ENCODE assay signal across 1 cellular context in genomic region chr15:70097337-70098169, GRCh38.
TF ChIP-seq lines count a peak whose summit lies in the region.

TLE3 (minus strand) TSS chr15:70097917; CDS start chr15:70096798, 1,119 bp downstream.

TF ChIP-seq in SK-N-SH, 30 proteins besides CTCF, POLR2A, EP300 and RAD21 (continued from another document):
- TF ChIP-seq, protein P1, sequence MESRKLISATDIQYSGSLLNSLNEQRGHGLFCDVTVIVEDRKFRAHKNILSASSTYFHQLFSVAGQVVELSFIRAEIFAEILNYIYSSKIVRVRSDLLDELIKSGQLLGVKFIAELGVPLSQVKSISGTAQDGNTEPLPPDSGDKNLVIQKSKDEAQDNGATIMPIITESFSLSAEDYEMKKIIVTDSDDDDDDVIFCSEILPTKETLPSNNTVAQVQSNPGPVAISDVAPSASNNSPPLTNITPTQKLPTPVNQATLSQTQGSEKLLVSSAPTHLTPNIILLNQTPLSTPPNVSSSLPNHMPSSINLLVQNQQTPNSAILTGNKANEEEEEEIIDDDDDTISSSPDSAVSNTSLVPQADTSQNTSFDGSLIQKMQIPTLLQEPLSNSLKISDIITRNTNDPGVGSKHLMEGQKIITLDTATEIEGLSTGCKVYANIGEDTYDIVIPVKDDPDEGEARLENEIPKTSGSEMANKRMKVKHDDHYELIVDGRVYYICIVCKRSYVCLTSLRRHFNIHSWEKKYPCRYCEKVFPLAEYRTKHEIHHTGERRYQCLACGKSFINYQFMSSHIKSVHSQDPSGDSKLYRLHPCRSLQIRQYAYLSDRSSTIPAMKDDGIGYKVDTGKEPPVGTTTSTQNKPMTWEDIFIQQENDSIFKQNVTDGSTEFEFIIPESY (IDR thresholded peaks at IDR 0.05; ENCODE audit: borderline replicate concordance, low read depth), result peak; percentile 91
- TF ChIP-seq MXI1 (IDR thresholded peaks at IDR 0.05; ENCODE audit: low read depth, low read length) (peak; percentile 87; the same call in 1 of the 2 replicates), TCF12 (IDR thresholded peaks at IDR 0.05) (0 out of 2 replicates have a peak, but pooled peaks have one; percentile 29), IRF3 (IDR thresholded peaks at IDR 0.05; ENCODE audit: low read depth, low read length) (peak; percentile 68), PBX3 (IDR thresholded peaks at IDR 0.05) (no peak), CHD2 (IDR thresholded peaks at IDR 0.05; ENCODE audit: low read length, partially characterized antibody) (peak; percentile 94), FOXJ3 (CRISPR knock-in tag; IDR thresholded peaks at IDR 0.05) (peak; percentile 48)
